9 cellular contexts compared by ENCODE assay signal in genomic region chr6:1310628-1311399, GRCh38. TPM values are rescaled to one million over a fixed set of nuclear protein-coding genes. Genes with fewer than 3 reads are reported as not detected.
DNase-seq lines count a peak whose midpoint lies in the region; ATAC-seq and TF ChIP-seq lines count a peak whose summit lies in the region.
"Had no signal": no experiment of that assay in that cellular context is flagged by ENCODE, and none has a peak within 500 bp of the region (broad histone marks: within the 10 kb centered on the region; RNA-seq: fewer than 3 reads in every experiment).

No MANE protein-coding gene starts in this region.

- TF ChIP-seq POLR2A in esophagus muscularis mucosa (IDR thresholded peaks at IDR 0.05; ENCODE audit: low read depth) (no peak), ovary (IDR thresholded peaks at IDR 0.05) (no peak)

- peak overlapping the region; percentile 43 for H3K4me3 Mint-ChIP-seq in CD8-positive, alpha-beta T cell

- no peak overlapping the region for H3K4me3 ChIP-seq in CD8-positive, alpha-beta T cell (ENCODE audit: low read depth, low read length)
- H3K4me3 ChIP-seq in PC-3 (ENCODE audit: low read length) (peak overlapping the region; percentile 79), esophagus muscularis mucosa (peak overlapping the region; percentile 61 to 73 (median 64)), ovary (peak overlapping the region; percentile 9)

- H3K27me3 Mint-ChIP-seq in CD8-positive, alpha-beta T cell (ENCODE audit: low read depth), result peaks cover 59% of the 10 kb centered on the region

- TF ChIP-seq CTCF in CD8-positive, alpha-beta T cell (IDR thresholded peaks at IDR 0.05), result no peak
- TF ChIP-seq CTCF in PC-3 (conservative IDR thresholded peaks at IDR 0.05; ENCODE audit: low read depth, low read length) (no peak), esophagus muscularis mucosa (IDR thresholded peaks at IDR 0.05) (no peak), ovary (IDR thresholded peaks at IDR 0.05) (no peak)

- no peak for DNase-seq in CD8-positive, alpha-beta T cell
- peak; percentile 67 for DNase-seq in PC-3
- DNase-seq in esophagus muscularis mucosa (ENCODE audit: extremely low spot score), result no peak
- no peak for DNase-seq in ovary
- DNase-seq in activated effector memory CD4-positive, alpha-beta T cell treated with anti-CD3 and anti-CD28 coated beads, Interleukin-2, amount 50 U/mL, for 16 hours, result no peak
- no peak for DNase-seq in T-helper 9 cell

- H3K9me3 ChIP-seq in CD8-positive, alpha-beta T cell (ENCODE audit: low read length), result no peaks in the 10 kb centered on the region
- H3K9me3 ChIP-seq in PC-3 (ENCODE audit: low read length), result no peaks in the 10 kb centered on the region
- peaks cover 0 to 6% (median 0%) of the 10 kb centered on the region in 4 donors for H3K9me3 ChIP-seq in esophagus muscularis mucosa
- no peaks in the 10 kb centered on the region for H3K9me3 ChIP-seq in ovary

- H3K4me2 ChIP-seq in PC-3 (ENCODE audit: low read length), result peak overlapping the region; percentile 86

- peaks cover 24% of the 10 kb centered on the region for H3K4me1 Mint-ChIP-seq in CD8-positive, alpha-beta T cell (ENCODE audit: low read depth)

- H3K4me1 ChIP-seq in CD8-positive, alpha-beta T cell (ENCODE audit: insufficient read depth, low read length), result peaks cover 7% of the 10 kb centered on the region
- H3K4me1 ChIP-seq in PC-3 (ENCODE audit: insufficient read depth, low read length) (peaks cover 23% of the 10 kb centered on the region), esophagus muscularis mucosa (peaks cover 13 to 47% (median 44%) of the 10 kb centered on the region in 4 donors), ovary (ENCODE audit: insufficient read depth) (peaks cover 2% of the 10 kb centered on the region)

- POLR2A ChIA-PET in CD8-positive, alpha-beta T cell (lab: Charles Lee), result no interaction called here
- POLR2A ChIA-PET in PC-3 (lab: Charles Lee; ENCODE audit: unreplicated experiment), result interaction anchor here (0.7 kb wide), 1 partner anchor 24 kb away, joined by 4 read pairs; no protein-coding TSS in a partner anchor

- peaks cover 5% of the 10 kb centered on the region for H3K9me3 Mint-ChIP-seq in CD8-positive, alpha-beta T cell

- no peak for TF ChIP-seq EP300 in esophagus muscularis mucosa (IDR thresholded peaks at IDR 0.05)
- TF ChIP-seq EP300 in ovary (IDR thresholded peaks at IDR 0.05), result no peak

- CTCF ChIA-PET in CD8-positive, alpha-beta T cell (lab: Charles Lee), result no interaction called here
- CTCF ChIA-PET in PC-3 (lab: Charles Lee), result interaction anchor here (0.7 to 1.1 kb wide), 2 partner anchors 14 to 15 kb away, joined by 3 to 4 read pairs; no protein-coding TSS in a partner anchor

- H4K20me1 ChIP-seq in PC-3 (ENCODE audit: low read length), result no peaks in the 10 kb centered on the region

- peaks cover 3% of the 10 kb centered on the region for H3F3A ChIP-seq in PC-3 (ENCODE audit: low read length, unreplicated experiment)

- intact Hi-C loops in CD8-positive, alpha-beta T cell (cut with DNase I, micrococcal nuclease), result no loop called here
- intact Hi-C loops in PC-3 (cut with micrococcal nuclease) (loop anchor here (5.0 kb wide), 1 partner anchor 44 kb away; no protein-coding TSS in a partner anchor), esophagus muscularis mucosa (cut with DNase I) (loop anchor here (5.0 kb wide), 1 partner anchor 71 kb away; no protein-coding TSS in a partner anchor), ovary (cut with DNase I) (no loop called here)

- H3K36me3 ChIP-seq in CD8-positive, alpha-beta T cell (ENCODE audit: insufficient read depth, low read length), result no peaks in the 10 kb centered on the region
- H3K36me3 ChIP-seq in PC-3 (ENCODE audit: low read depth, low read length) (no peaks in the 10 kb centered on the region), esophagus muscularis mucosa (no peaks in the 10 kb centered on the region), ovary (no peaks in the 10 kb centered on the region)

- no peak overlapping the region for H3K27ac Mint-ChIP-seq in CD8-positive, alpha-beta T cell

- no peak overlapping the region for H3K27ac ChIP-seq in CD8-positive, alpha-beta T cell (ENCODE audit: low read depth, low read length)
- H3K27ac ChIP-seq in PC-3 (ENCODE audit: low read length) (peak overlapping the region; percentile 54), esophagus muscularis mucosa (replicated peaks in 1 of 4) (peak overlapping the region; percentile 85 to 89 (median 86)), ovary (no peak overlapping the region)

- no peaks in the 10 kb centered on the region for H3K9me2 ChIP-seq in PC-3 (replicated peaks; ENCODE audit: low read length)

- H2AFZ ChIP-seq in PC-3 (ENCODE audit: low read length), result peak overlapping the region; percentile 93

- ATAC-seq in CD8-positive, alpha-beta T cell, result no peak
- ATAC-seq in PC-3 (peak; percentile 37), GM21825 (IDR thresholded peaks at IDR 0.05; ENCODE audit: unreplicated experiment) (no peak), HG03442 (IDR thresholded peaks at IDR 0.05; ENCODE audit: unreplicated experiment) (no peak)

- H3K79me2 ChIP-seq in PC-3 (ENCODE audit: low read length), result peaks cover 20% of the 10 kb centered on the region

- peak overlapping the region; percentile 32 for H3K9ac ChIP-seq in PC-3 (ENCODE audit: low read length)

- no peaks in the 10 kb centered on the region for H3K36me3 Mint-ChIP-seq in CD8-positive, alpha-beta T cell

- H3K27me3 ChIP-seq in CD8-positive, alpha-beta T cell (ENCODE audit: insufficient read depth, low read length), result no peaks in the 10 kb centered on the region
- H3K27me3 ChIP-seq in PC-3 (ENCODE audit: low read length) (no peaks in the 10 kb centered on the region), esophagus muscularis mucosa (peaks cover 0 to 34% (median 0%) of the 10 kb centered on the region in 4 donors), ovary (no peaks in the 10 kb centered on the region)

- BruUV-seq in PC-3 (replicated peaks; lab: Mats Ljungman, UMichigan), result no TSS peak

- WGBS in esophagus muscularis mucosa, result 45% methylated on average over 20 of the region's 43 CpGs
- 1% methylated on average over 43 of the region's 43 CpGs for WGBS in ovary, 3 donors

RNA-seq across cellular contexts. Expression of gene FOXQ1, which starts 1.1 kb away (rescaled TPM):
- total RNA-seq in CD8-positive, alpha-beta T cell, result not detected
- total RNA-seq in PC-3 (2014; rRNA removed) (7.5 and 12.4 TPM in 2 replicates), esophagus muscularis mucosa (1 to 10 TPM; 2.5 to 4.4 (median 2.9) TPM), ovary (1 to 10 TPM in 3 of 7 donors, under 1 TPM in 3, not detected in 1; 0.18 to 4.3 (median 1.0) TPM)
- under 1 TPM; 0.07 TPM for polyA plus RNA-seq in ovary
- total RNA-seq: OCI-LY7 had no signal

Comparison
In these comparisons a context has a peak if more than half of its experiments do, and no peak if none do; other contexts are left out.
1. H3K27ac ChIP-seq: peak in PC-3 (single experiment) and esophagus muscularis mucosa (4 of 4); none in CD8-positive, alpha-beta T cell (single experiment) and ovary (0 of 2).
2. intact Hi-C loops: an anchor here in PC-3 (5.0 kb wide) and esophagus muscularis mucosa (5.0 kb wide); none called in CD8-positive, alpha-beta T cell and ovary.